7 cellular contexts compared by ENCODE assay signal in the genomic region with DNA sequence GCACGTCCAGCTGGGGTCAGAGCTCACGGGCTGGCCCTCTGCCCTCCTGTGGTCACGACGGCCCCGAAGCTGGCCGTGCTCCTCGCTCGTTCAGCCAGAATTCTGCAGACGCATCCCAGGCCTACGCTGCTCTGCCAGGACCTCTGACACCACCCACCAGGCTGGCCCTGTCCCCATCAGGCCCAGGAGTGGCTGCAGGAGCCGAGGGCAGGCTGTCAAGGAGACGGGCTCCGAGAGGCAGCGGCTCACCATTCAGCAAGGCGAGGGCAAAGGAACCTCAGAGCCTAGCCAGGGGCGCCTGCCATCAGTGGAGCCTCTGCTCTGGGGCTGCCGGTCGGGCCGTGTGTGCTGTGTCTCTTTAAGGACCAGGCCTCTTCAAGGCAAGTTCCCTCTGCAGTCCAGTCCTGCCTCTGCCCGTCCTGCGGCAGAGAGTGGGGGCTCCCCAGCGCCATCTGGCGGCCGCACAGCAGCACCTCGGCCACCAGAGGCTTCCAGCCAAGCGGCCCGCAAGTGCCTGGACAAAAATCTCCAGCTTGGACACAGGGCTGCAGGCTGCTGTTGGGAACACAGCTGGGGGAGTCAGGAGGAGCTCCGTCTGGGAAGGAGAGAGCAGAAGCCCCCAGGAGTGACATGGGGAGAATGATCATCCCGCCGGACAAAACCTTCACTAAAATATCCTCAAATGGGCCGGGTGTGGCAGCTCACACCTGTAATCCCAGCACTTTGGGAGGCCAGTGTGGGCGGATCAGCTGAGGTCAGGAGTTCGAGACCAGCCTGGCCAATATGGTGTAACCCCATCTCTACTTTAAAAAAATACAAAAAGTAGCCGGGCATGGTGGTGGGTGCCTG. TPM values are rescaled to one million over a fixed set of nuclear protein-coding genes. Genes with fewer than 3 reads are reported as not detected.
DNase-seq lines count a peak whose midpoint lies in the region; ATAC-seq, FAIRE-seq and TF ChIP-seq lines count a peak whose summit lies in the region.

No MANE protein-coding gene starts in this region.

- no peak for FAIRE-seq in bronchial epithelial cell (lab: Jason Lieb, UNC)

- peaks cover 1 to 7% (median 3%) of the 10 kb centered on the region in 3 donors for H3K27me3 Mint-ChIP-seq in immature natural killer cell (ENCODE audit: low read depth in 3 of 3)

- no peak for ATAC-seq in HG02938 (IDR thresholded peaks at IDR 0.05; ENCODE audit: unreplicated experiment)

- H3K36me3 ChIP-seq in bronchial epithelial cell (ENCODE audit: control insufficient read depth, insufficient read depth, low read length) = no peaks in the 10 kb centered on the region

- peak overlapping the region in 5 of 6 donors; percentile 8 to 85 (median 59) for H3K27ac Mint-ChIP-seq in immature natural killer cell

- H3K27me3 ChIP-seq in bronchial epithelial cell (ENCODE audit: control insufficient read depth, insufficient read depth, low read length) = peaks cover 6% of the 10 kb centered on the region

- TF ChIP-seq CTCF in GM12875 (IDR thresholded peaks at IDR 0.05; ENCODE audit: borderline replicate concordance, insufficient read depth, low read depth, low read length) (peak; percentile 99), WI38 (IDR thresholded peaks at IDR 0.05; ENCODE audit: low read depth, low read length) (peak; percentile 96), bronchial epithelial cell (IDR thresholded peaks at IDR 0.05; ENCODE audit: insufficient read depth, low read length, severe bottlenecking) (peak; percentile 99)

- H3K4me3 Mint-ChIP-seq in immature natural killer cell = no peak overlapping the region

- H3K9me3 Mint-ChIP-seq in immature natural killer cell = no peaks in the 10 kb centered on the region

- H3K4me3 ChIP-seq in GM12875 (ENCODE audit: low read depth, low read length) (no peak overlapping the region), WI38 (ENCODE audit: low read depth, low read length) (no peak overlapping the region), bronchial epithelial cell (ENCODE audit: low read depth, low read length) (no peak overlapping the region)

- H3K36me3 Mint-ChIP-seq in immature natural killer cell = peaks cover 0 to 4% (median 0%) of the 10 kb centered on the region in 3 donors

- DNase-seq in NCI-H1436 treated with DMSO at 0.1 percent for 48 hours (lab: John Stamatoyannopoulos, UW) (peak; percentile 27), bronchial epithelial cell (ENCODE audit: low read depth) (peak; percentile 67), immature natural killer cell (peak; percentile 76 to 82 (median 78))
- peak; percentile 53 to 62 for DNase-seq in stimulated activated CD4-positive, alpha-beta T cell treated with anti-CD3 and anti-CD28 coated beads, Interleukin-12 subunit alpha, Interleukin-12 subunit beta, amount 100 ng/mL, for 24 hours (ENCODE audit: low read depth in 2 of 2)

- H3K4me1 Mint-ChIP-seq in immature natural killer cell = peaks cover 23 to 29% of the 10 kb centered on the region in 2 donors

RNA-seq across cellular contexts. Expression of a gene that starts 7.4 kb away (rescaled TPM):
- 18.7 and 39.3 TPM in 2 replicates for total RNA-seq in bronchial epithelial cell
- 10 to 100 TPM; 11.2 to 36.2 (median 14.8) TPM for polyA plus RNA-seq in immature natural killer cell

Comparison
In these comparisons a context has a peak if more than half of its experiments do, and no peak if none do; other contexts are left out.
1. DNase-seq: peak in every context shown above with its lines; median percentile 78 in immature natural killer cell; 67 in bronchial epithelial cell; 58 in stimulated activated CD4-positive, alpha-beta T cell treated with anti-CD3 and anti-CD28 coated beads, Interleukin-12 subunit alpha, Interleukin-12 subunit beta, amount 100 ng/mL, for 24 hours; 27 in NCI-H1436 treated with DMSO at 0.1 percent for 48 hours.